Comparison of ENCODE assay signal across 1 cellular context in the genomic region with DNA sequence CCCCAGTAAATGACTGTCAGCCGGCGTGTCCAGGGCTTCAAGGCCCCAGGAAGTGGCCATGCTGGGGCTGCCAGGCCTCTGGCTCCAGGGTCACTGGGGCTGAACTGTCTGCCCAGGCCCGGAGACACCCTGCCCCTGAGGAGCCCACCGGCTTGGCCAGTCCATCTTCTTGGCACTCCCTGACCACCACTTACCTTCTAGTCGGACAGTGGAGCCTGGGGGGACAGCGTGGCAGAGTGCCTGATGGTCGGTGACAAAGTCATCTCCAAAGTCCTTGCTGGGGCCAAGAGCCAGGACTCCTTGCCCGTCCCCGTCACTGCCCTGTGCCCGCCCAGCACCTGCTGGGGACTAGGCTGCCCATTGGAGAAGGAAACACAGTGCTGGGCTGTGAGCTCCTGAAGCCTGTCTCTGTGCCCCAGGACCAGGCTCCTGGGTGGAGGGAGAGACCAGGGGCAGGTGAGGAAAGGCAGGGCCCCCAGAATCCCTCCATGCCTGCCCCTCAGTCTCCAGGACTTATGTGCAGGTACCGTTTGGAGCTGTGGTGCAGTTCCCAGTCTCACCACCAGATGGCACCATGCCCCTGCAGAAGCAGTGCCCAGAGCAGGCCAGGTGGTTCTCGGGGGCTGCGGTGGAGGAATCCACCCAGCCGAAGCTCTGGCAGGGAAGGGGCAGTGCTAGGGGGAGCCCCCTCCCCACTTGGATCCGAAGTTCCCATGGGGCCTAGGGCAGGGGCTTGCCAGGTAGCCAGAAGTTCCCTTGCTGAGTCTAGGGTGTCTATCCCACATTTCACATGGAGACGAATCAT.
A peak's percentile ranks its signal among the peaks of the same experiment; 100 is the strongest.
TF ChIP-seq lines count a peak whose summit lies in the region.

No MANE protein-coding gene starts in this region.

TF ChIP-seq in K562, 482 proteins besides CTCF, POLR2A, EP300 and RAD21 (continued from another document and continues in another):
- TF ChIP-seq, protein P1, sequence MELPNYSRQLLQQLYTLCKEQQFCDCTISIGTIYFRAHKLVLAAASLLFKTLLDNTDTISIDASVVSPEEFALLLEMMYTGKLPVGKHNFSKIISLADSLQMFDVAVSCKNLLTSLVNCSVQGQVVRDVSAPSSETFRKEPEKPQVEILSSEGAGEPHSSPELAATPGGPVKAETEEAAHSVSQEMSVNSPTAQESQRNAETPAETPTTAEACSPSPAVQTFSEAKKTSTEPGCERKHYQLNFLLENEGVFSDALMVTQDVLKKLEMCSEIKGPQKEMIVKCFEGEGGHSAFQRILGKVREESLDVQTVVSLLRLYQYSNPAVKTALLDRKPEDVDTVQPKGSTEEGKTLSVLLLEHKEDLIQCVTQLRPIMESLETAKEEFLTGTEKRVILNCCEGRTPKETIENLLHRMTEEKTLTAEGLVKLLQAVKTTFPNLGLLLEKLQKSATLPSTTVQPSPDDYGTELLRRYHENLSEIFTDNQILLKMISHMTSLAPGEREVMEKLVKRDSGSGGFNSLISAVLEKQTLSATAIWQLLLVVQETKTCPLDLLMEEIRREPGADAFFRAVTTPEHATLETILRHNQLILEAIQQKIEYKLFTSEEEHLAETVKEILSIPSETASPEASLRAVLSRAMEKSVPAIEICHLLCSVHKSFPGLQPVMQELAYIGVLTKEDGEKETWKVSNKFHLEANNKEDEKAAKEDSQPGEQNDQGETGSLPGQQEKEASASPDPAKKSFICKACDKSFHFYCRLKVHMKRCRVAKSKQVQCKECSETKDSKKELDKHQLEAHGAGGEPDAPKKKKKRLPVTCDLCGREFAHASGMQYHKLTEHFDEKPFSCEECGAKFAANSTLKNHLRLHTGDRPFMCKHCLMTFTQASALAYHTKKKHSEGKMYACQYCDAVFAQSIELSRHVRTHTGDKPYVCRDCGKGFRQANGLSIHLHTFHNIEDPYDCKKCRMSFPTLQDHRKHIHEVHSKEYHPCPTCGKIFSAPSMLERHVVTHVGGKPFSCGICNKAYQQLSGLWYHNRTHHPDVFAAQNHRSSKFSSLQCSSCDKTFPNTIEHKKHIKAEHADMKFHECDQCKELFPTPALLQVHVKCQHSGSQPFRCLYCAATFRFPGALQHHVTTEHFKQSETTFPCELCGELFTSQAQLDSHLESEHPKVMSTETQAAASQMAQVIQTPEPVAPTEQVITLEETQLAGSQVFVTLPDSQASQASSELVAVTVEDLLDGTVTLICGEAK (IDR thresholded peaks at IDR 0.05) = no peak
- TF ChIP-seq, protein P1 (CRISPR knock-in tag; IDR thresholded peaks at IDR 0.05) = 0 out of 2 replicates have a peak, but pooled peaks have one; percentile 19
- TF ChIP-seq U2AF2 (optimal IDR thresholded peaks at IDR 0.05; ENCODE audit: low read depth, low read length) (no peak), THRAP3 (IDR thresholded peaks at IDR 0.05; ENCODE audit: borderline replicate concordance) (no peak), DIDO1 (tag; IDR thresholded peaks at IDR 0.05; ENCODE audit: low read depth) (no peak), ZNF175 (CRISPR knock-in tag; IDR thresholded peaks at IDR 0.05; ENCODE audit: low read depth) (no peak), ZNF217 (CRISPR knock-in tag; IDR thresholded peaks at IDR 0.05) (no peak), ZNF263 (CRISPR knock-in tag; IDR thresholded peaks at IDR 0.05; ENCODE audit: borderline replicate concordance) (no peak; the same call in none of the 2 replicates), RUNX1 (IDR thresholded peaks at IDR 0.05; ENCODE audit: low read depth) (peak; percentile 83; the same call in 1 of the 2 replicates), TAF7 (tag; IDR thresholded peaks at IDR 0.05) (no peak), FOXM1 (IDR thresholded peaks at IDR 0.05; ENCODE audit: low read depth) (no peak), FOXM1 (CRISPR knock-in tag; IDR thresholded peaks at IDR 0.05; ENCODE audit: low read depth) (no peak; the same call in 1 of the 2 replicates), FOSL1 (tag; conservative IDR thresholded peaks at IDR 0.05) (no peak), SOX6 (IDR thresholded peaks at IDR 0.05) (no peak; the same call in 1 of the 2 replicates), MBD2 (IDR thresholded peaks at IDR 0.05; ENCODE audit: borderline replicate concordance, low read depth) (no peak), TEAD1 (CRISPR knock-in tag; IDR thresholded peaks at IDR 0.05) (peak; percentile 45 to 79; a peak in 2 of 4 replicates), SP1 (CRISPR knock-in tag; IDR thresholded peaks at IDR 0.05) (peak; percentile 76), ZNF79 (CRISPR knock-in tag; IDR thresholded peaks at IDR 0.05; ENCODE audit: low read depth) (no peak), HNRNPUL1 (IDR thresholded peaks at IDR 0.05; ENCODE audit: low read length) (no peak), ZFP30 (CRISPR knock-in tag; IDR thresholded peaks at IDR 0.05; ENCODE audit: borderline replicate concordance) (no peak), ZBTB17 (CRISPR knock-in tag; IDR thresholded peaks at IDR 0.05) (peak; percentile 37; the same call in 1 of the 2 replicates), XRCC4 (IDR thresholded peaks at IDR 0.05; ENCODE audit: extremely low read depth, insufficient read depth, insufficient read length) (no peak), SREBF2 (CRISPR knock-in tag; IDR thresholded peaks at IDR 0.05) (no peak)
- TF ChIP-seq, protein P2, sequence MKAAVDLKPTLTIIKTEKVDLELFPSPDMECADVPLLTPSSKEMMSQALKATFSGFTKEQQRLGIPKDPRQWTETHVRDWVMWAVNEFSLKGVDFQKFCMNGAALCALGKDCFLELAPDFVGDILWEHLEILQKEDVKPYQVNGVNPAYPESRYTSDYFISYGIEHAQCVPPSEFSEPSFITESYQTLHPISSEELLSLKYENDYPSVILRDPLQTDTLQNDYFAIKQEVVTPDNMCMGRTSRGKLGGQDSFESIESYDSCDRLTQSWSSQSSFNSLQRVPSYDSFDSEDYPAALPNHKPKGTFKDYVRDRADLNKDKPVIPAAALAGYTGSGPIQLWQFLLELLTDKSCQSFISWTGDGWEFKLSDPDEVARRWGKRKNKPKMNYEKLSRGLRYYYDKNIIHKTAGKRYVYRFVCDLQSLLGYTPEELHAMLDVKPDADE (conservative IDR thresholded peaks at IDR 0.05; ENCODE audit: control insufficient read depth, low read depth, low read length) = no peak
- TF ChIP-seq, protein P3, sequence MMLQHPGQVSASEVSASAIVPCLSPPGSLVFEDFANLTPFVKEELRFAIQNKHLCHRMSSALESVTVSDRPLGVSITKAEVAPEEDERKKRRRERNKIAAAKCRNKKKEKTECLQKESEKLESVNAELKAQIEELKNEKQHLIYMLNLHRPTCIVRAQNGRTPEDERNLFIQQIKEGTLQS (IDR thresholded peaks at IDR 0.05) = no peak
- TF ChIP-seq, protein P3 (CRISPR knock-in tag; conservative IDR thresholded peaks at IDR 0.05) = peak; percentile 74
- TF ChIP-seq, protein P4, sequence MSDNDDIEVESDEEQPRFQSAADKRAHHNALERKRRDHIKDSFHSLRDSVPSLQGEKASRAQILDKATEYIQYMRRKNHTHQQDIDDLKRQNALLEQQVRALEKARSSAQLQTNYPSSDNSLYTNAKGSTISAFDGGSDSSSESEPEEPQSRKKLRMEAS (CRISPR knock-in tag; IDR thresholded peaks at IDR 0.05) = peak; percentile 56; the same call in 1 of the 2 replicates
- TF ChIP-seq, protein P5, sequence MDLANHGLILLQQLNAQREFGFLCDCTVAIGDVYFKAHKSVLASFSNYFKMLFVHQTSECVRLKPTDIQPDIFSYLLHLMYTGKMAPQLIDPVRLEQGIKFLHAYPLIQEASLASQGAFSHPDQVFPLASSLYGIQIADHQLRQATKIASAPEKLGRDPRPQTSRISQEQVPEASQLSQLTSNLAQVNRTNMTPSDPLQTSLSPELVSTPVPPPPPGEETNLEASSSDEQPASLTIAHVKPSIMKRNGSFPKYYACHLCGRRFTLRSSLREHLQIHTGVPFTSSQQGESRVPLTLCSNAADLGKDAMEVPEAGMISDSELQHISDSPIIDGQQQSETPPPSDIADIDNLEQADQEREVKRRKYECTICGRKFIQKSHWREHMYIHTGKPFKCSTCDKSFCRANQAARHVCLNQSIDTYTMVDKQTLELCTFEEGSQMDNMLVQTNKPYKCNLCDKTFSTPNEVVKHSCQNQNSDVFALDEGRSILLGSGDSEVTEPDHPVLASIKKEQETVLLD (IDR thresholded peaks at IDR 0.05) = no peak
- TF ChIP-seq, protein P6, sequence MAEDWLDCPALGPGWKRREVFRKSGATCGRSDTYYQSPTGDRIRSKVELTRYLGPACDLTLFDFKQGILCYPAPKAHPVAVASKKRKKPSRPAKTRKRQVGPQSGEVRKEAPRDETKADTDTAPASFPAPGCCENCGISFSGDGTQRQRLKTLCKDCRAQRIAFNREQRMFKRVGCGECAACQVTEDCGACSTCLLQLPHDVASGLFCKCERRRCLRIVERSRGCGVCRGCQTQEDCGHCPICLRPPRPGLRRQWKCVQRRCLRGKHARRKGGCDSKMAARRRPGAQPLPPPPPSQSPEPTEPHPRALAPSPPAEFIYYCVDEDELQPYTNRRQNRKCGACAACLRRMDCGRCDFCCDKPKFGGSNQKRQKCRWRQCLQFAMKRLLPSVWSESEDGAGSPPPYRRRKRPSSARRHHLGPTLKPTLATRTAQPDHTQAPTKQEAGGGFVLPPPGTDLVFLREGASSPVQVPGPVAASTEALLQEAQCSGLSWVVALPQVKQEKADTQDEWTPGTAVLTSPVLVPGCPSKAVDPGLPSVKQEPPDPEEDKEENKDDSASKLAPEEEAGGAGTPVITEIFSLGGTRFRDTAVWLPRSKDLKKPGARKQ (CRISPR knock-in tag; IDR thresholded peaks at IDR 0.05) = no peak
- TF ChIP-seq, protein P7, sequence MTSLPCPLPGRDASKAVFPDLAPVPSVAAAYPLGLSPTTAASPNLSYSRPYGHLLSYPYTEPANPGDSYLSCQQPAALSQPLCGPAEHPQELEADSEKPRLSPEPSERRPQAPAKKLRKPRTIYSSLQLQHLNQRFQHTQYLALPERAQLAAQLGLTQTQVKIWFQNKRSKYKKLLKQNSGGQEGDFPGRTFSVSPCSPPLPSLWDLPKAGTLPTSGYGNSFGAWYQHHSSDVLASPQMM (CRISPR knock-in tag; IDR thresholded peaks at IDR 0.05) = no peak
- TF ChIP-seq, protein P8, sequence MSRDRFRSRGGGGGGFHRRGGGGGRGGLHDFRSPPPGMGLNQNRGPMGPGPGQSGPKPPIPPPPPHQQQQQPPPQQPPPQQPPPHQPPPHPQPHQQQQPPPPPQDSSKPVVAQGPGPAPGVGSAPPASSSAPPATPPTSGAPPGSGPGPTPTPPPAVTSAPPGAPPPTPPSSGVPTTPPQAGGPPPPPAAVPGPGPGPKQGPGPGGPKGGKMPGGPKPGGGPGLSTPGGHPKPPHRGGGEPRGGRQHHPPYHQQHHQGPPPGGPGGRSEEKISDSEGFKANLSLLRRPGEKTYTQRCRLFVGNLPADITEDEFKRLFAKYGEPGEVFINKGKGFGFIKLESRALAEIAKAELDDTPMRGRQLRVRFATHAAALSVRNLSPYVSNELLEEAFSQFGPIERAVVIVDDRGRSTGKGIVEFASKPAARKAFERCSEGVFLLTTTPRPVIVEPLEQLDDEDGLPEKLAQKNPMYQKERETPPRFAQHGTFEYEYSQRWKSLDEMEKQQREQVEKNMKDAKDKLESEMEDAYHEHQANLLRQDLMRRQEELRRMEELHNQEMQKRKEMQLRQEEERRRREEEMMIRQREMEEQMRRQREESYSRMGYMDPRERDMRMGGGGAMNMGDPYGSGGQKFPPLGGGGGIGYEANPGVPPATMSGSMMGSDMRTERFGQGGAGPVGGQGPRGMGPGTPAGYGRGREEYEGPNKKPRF (IDR thresholded peaks at IDR 0.05; ENCODE audit: low read depth, low read length) = no peak
- TF ChIP-seq, protein P9, sequence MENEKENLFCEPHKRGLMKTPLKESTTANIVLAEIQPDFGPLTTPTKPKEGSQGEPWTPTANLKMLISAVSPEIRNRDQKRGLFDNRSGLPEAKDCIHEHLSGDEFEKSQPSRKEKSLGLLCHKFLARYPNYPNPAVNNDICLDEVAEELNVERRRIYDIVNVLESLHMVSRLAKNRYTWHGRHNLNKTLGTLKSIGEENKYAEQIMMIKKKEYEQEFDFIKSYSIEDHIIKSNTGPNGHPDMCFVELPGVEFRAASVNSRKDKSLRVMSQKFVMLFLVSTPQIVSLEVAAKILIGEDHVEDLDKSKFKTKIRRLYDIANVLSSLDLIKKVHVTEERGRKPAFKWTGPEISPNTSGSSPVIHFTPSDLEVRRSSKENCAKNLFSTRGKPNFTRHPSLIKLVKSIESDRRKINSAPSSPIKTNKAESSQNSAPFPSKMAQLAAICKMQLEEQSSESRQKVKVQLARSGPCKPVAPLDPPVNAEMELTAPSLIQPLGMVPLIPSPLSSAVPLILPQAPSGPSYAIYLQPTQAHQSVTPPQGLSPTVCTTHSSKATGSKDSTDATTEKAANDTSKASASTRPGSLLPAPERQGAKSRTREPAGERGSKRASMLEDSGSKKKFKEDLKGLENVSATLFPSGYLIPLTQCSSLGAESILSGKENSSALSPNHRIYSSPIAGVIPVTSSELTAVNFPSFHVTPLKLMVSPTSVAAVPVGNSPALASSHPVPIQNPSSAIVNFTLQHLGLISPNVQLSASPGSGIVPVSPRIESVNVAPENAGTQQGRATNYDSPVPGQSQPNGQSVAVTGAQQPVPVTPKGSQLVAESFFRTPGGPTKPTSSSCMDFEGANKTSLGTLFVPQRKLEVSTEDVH (IDR thresholded peaks at IDR 0.05; ENCODE audit: low read depth, partially characterized antibody) = no peak
